In genomic region chr2:240786355-240786841, GRCh38 we compare ENCODE assay signal across 17 cellular contexts. TPM values are rescaled to one million over a fixed set of nuclear protein-coding genes. Genes with fewer than 3 reads are reported as not detected.
DNase-seq lines count a peak whose midpoint lies in the region; ATAC-seq and TF ChIP-seq lines count a peak whose summit lies in the region.
"Had no signal": no experiment of that assay in that cellular context is flagged by ENCODE, and none has a peak within 500 bp of the region (broad histone marks: within the 10 kb centered on the region; RNA-seq: fewer than 3 reads in every experiment).

No MANE protein-coding gene starts in this region.

- H3K4me3 ChIP-seq in right atrium auricular region, result no peak overlapping the region
- H3K4me3 ChIP-seq in ovary, result no peak overlapping the region
- no peak overlapping the region for H3K4me3 ChIP-seq in thyroid gland (replicated peaks in 1 of 3)

- H3K9me3 ChIP-seq in right atrium auricular region (no peaks in the 10 kb centered on the region), ovary (no peaks in the 10 kb centered on the region), thyroid gland (no peaks in the 10 kb centered on the region)

- peak; percentile 50 for DNase-seq in Right ventricle myocardium inferior (ENCODE audit: missing footprints)
- DNase-seq in right atrium auricular region (ENCODE audit: low spot score), result no peak
- peak; percentile 6 for DNase-seq in left cardiac atrium
- peak in 3 of 5 donors; percentile 13 to 34 (median 21) for DNase-seq in ovary
- DNase-seq in thyroid gland, result no peak
- no peak for DNase-seq in CD1c-positive myeloid dendritic cell (ENCODE audit: extremely low spot score)
- no peak for DNase-seq in GM20000 (ENCODE audit: low spot score)
- DNase-seq: CD4-positive, alpha-beta memory T cell; DMS79 treated with DMSO at 0.1 percent for 48 hours; GDM1; GOT3; HFFc6; KBM-7; NCI-H1092; NCI-H748 treated with DMSO at 0.1 percent for 48 hours; SHP77 had no signal

- H3K36me3 ChIP-seq in right atrium auricular region, result no peaks in the 10 kb centered on the region
- H3K36me3 ChIP-seq in ovary, result no peaks in the 10 kb centered on the region
- H3K36me3 ChIP-seq in thyroid gland, result no peaks in the 10 kb centered on the region

- intact Hi-C loops in Right ventricle myocardium inferior (cut with DNase I), result no loop called here
- intact Hi-C loops in left cardiac atrium (cut with DNase I), result no loop called here
- intact Hi-C loops in ovary (cut with DNase I), result no loop called here
- intact Hi-C loops in thyroid gland (cut with DNase I), result no loop called here

- ATAC-seq in Right ventricle myocardium inferior (no peak), left cardiac atrium (no peak)

- 69 to 73% (median 73%) methylated on average over 7 to 8 of the region's 8 CpGs for WGBS in ovary, 3 donors
- WGBS in thyroid gland, 2 donors, result 82 to 85% methylated on average over 7 to 8 of the region's 8 CpGs

- H3K27ac ChIP-seq in right atrium auricular region (no peak overlapping the region), ovary (no peak overlapping the region), thyroid gland (no peak overlapping the region)

- TF ChIP-seq CTCF in right atrium auricular region (IDR thresholded peaks at IDR 0.05), result no peak
- TF ChIP-seq CTCF in ovary (IDR thresholded peaks at IDR 0.05), result no peak
- no peak for TF ChIP-seq CTCF in thyroid gland (IDR thresholded peaks at IDR 0.05)
- TF ChIP-seq CTCF in GM20000 (IDR thresholded peaks at IDR 0.05; ENCODE audit: extremely low read depth, missing control alignments), result no peak

- TF ChIP-seq EP300 in ovary (IDR thresholded peaks at IDR 0.05), result no peak

- TF ChIP-seq POLR2A in ovary (IDR thresholded peaks at IDR 0.05) (no peak), thyroid gland (IDR thresholded peaks at IDR 0.05) (no peak)

- H3K4me1 ChIP-seq in right atrium auricular region (no peaks in the 10 kb centered on the region), ovary (ENCODE audit: insufficient read depth) (no peaks in the 10 kb centered on the region), thyroid gland (no peaks in the 10 kb centered on the region)

- H3K27me3 ChIP-seq in right atrium auricular region, result no peaks in the 10 kb centered on the region
- H3K27me3 ChIP-seq in ovary, result no peaks in the 10 kb centered on the region
- H3K27me3 ChIP-seq in thyroid gland, result no peaks in the 10 kb centered on the region

RNA-seq across cellular contexts. Expression of gene KIF1A, which starts 33.6 kb away (rescaled TPM):
- total RNA-seq in Right ventricle myocardium inferior (1.5 TPM), right atrium auricular region (10 to 100 TPM; 41.8 to 43.7 TPM), left cardiac atrium (10 to 100 TPM; 27.4 to 51.5 TPM), ovary (1 to 10 TPM in 6 of 7 donors, under 1 TPM in 1; 0.48 to 4.4 (median 1.7) TPM), thyroid gland (1 to 10 TPM; 1.2 to 6.9 (median 4.1) TPM)
- polyA plus RNA-seq in ovary, result under 1 TPM; 0.85 to 0.93 TPM
- total RNA-seq: CD4-positive, alpha-beta memory T cell; HFFc6; M059J had no signal
- polyA plus RNA-seq: CD4-positive, alpha-beta memory T cell had no signal

Comparison
In these comparisons a context has a peak if more than half of its experiments do, and no peak if none do; other contexts are left out.
1. DNase-seq: peak in Right ventricle myocardium inferior (single experiment), left cardiac atrium (single experiment) and ovary (3 of 5); none in right atrium auricular region (single experiment), thyroid gland (0 of 2), CD1c-positive myeloid dendritic cell (single experiment) and GM20000 (single experiment).